In the genomic region with DNA sequence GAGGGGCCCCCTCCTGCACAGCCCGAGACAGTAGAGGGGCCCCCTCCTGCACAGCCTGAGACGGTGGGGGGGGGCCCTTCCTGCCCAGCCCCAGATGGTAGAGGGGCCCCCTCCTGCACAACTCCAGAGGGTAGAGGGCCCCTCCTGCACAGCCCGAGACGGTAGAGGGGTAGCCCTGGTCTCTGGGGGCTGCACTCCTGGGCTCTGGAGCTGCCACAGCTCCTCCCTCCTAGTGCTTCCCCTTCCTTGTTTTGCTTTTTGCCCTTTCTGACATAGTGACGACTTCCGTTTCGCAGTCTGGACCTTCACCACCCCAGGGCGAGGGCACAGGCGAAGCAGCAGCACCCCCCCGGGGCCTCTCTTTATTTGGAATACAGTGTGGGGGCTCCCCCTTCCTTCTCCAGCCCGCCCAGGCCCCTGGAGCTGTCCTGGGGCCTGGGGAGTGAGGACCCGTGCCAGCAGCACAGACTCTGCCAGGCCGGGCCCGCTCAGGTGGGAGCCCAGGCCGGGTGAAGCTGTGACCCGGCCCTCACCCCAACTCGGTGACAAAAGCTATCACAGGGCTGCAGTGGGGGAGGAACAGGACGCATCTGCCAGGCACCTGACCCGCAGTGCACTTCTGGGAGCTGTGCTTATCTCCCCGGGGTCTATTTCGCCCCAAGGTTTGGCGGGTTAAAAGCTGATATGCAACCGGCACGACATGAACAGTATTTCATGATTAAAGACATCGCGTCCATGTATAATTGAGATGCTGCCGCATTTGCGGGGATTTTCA, we compare ENCODE assay signal across 1 cellular context.
A peak's percentile ranks its signal among the peaks of the same experiment; 100 is the strongest.
TF ChIP-seq lines count a peak whose summit lies in the region.

No MANE protein-coding gene starts in this region.

TF ChIP-seq in K562, 482 proteins besides CTCF, POLR2A, EP300 and RAD21 (continued from another document and continues in another):
- no peak for TF ChIP-seq GTF2F1 (IDR thresholded peaks at IDR 0.05; ENCODE audit: low read depth, low read length)
- peak; percentile 58; the same call in 1 of the 2 replicates for TF ChIP-seq TOE1 (IDR thresholded peaks at IDR 0.05; ENCODE audit: borderline replicate concordance)
- no peak for TF ChIP-seq TOE1 (CRISPR knock-in tag; IDR thresholded peaks at IDR 0.05; ENCODE audit: borderline replicate concordance, low read depth)
- peak; percentile 59; the same call in 1 of the 2 replicates for TF ChIP-seq CREB1 (IDR thresholded peaks at IDR 0.05)
- no peak; the same call in 1 of the 2 replicates for TF ChIP-seq CREB1 (CRISPR knock-in tag; IDR thresholded peaks at IDR 0.05)
- no peak for TF ChIP-seq ZFP36 (IDR thresholded peaks at IDR 0.05; ENCODE audit: low read depth, low read length, partially characterized antibody)
- TF ChIP-seq ETV5 (CRISPR knock-in tag; IDR thresholded peaks at IDR 0.05; ENCODE audit: low read depth) = no peak
- TF ChIP-seq, protein P1, sequence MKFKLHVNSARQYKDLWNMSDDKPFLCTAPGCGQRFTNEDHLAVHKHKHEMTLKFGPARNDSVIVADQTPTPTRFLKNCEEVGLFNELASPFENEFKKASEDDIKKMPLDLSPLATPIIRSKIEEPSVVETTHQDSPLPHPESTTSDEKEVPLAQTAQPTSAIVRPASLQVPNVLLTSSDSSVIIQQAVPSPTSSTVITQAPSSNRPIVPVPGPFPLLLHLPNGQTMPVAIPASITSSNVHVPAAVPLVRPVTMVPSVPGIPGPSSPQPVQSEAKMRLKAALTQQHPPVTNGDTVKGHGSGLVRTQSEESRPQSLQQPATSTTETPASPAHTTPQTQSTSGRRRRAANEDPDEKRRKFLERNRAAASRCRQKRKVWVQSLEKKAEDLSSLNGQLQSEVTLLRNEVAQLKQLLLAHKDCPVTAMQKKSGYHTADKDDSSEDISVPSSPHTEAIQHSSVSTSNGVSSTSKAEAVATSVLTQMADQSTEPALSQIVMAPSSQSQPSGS (CRISPR knock-in tag; IDR thresholded peaks at IDR 0.05) = no peak
- peak; percentile 31 for TF ChIP-seq RBBP5 (IDR thresholded peaks at IDR 0.05; ENCODE audit: borderline replicate concordance, insufficient read depth, low read length, poor library complexity, severe bottlenecking)
- TF ChIP-seq MAZ (CRISPR knock-in tag; conservative IDR thresholded peaks at IDR 0.05 in 1 of 2, IDR thresholded peaks at IDR 0.05 in 1 of 2) = peak; percentile 17 to 56; a peak in 3 of 4 replicates
- 0 out of 2 replicates have a peak, but pooled peaks have one; percentile 37 for TF ChIP-seq ZBTB17 (CRISPR knock-in tag; IDR thresholded peaks at IDR 0.05)
- peak; percentile 10; the same call in 1 of the 2 replicates for TF ChIP-seq HNRNPL (IDR thresholded peaks at IDR 0.05; ENCODE audit: low read depth, low read length)
- peak; percentile 61; the same call in 1 of the 2 replicates for TF ChIP-seq ZNF143 (CRISPR knock-in tag; IDR thresholded peaks at IDR 0.05)
- TF ChIP-seq RFX1 (IDR thresholded peaks at IDR 0.05) = no peak
- TF ChIP-seq MXI1 (IDR thresholded peaks at IDR 0.05; ENCODE audit: low read depth, low read length) = no peak
- TF ChIP-seq, protein P2, sequence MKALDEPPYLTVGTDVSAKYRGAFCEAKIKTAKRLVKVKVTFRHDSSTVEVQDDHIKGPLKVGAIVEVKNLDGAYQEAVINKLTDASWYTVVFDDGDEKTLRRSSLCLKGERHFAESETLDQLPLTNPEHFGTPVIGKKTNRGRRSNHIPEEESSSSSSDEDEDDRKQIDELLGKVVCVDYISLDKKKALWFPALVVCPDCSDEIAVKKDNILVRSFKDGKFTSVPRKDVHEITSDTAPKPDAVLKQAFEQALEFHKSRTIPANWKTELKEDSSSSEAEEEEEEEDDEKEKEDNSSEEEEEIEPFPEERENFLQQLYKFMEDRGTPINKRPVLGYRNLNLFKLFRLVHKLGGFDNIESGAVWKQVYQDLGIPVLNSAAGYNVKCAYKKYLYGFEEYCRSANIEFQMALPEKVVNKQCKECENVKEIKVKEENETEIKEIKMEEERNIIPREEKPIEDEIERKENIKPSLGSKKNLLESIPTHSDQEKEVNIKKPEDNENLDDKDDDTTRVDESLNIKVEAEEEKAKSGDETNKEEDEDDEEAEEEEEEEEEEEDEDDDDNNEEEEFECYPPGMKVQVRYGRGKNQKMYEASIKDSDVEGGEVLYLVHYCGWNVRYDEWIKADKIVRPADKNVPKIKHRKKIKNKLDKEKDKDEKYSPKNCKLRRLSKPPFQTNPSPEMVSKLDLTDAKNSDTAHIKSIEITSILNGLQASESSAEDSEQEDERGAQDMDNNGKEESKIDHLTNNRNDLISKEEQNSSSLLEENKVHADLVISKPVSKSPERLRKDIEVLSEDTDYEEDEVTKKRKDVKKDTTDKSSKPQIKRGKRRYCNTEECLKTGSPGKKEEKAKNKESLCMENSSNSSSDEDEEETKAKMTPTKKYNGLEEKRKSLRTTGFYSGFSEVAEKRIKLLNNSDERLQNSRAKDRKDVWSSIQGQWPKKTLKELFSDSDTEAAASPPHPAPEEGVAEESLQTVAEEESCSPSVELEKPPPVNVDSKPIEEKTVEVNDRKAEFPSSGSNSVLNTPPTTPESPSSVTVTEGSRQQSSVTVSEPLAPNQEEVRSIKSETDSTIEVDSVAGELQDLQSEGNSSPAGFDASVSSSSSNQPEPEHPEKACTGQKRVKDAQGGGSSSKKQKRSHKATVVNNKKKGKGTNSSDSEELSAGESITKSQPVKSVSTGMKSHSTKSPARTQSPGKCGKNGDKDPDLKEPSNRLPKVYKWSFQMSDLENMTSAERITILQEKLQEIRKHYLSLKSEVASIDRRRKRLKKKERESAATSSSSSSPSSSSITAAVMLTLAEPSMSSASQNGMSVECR (CRISPR knock-in tag; IDR thresholded peaks at IDR 0.05) = peak; percentile 57; the same call in 1 of the 2 replicates
- peak; percentile 60 for TF ChIP-seq SAP30 (IDR thresholded peaks at IDR 0.05; ENCODE audit: borderline replicate concordance, insufficient read depth, low read depth, low read length, poor library complexity, severe bottlenecking)
- TF ChIP-seq ZNF561 (CRISPR knock-in tag; conservative IDR thresholded peaks at IDR 0.05) = no peak
- TF ChIP-seq ZNF311 (CRISPR knock-in tag; IDR thresholded peaks at IDR 0.05) = no peak
- no peak for TF ChIP-seq ZNF24 (IDR thresholded peaks at IDR 0.05)
- no peak for TF ChIP-seq MEF2A (IDR thresholded peaks at IDR 0.05; ENCODE audit: control insufficient read depth, low read depth, low read length)
- TF ChIP-seq ZNF140 (CRISPR knock-in tag; IDR thresholded peaks at IDR 0.05) = no peak
- no peak; the same call in 1 of the 2 replicates for TF ChIP-seq ZNF583 (CRISPR knock-in tag; IDR thresholded peaks at IDR 0.05)
- peak; percentile 60; the same call in 1 of the 2 replicates for TF ChIP-seq SPI1 (IDR thresholded peaks at IDR 0.05; ENCODE audit: borderline replicate concordance, low read depth, low read length)
- no peak for TF ChIP-seq DACH1 (IDR thresholded peaks at IDR 0.05; ENCODE audit: partially characterized antibody)
- TF ChIP-seq CBX2 (IDR thresholded peaks at IDR 0.05; ENCODE audit: insufficient read depth, low read length, poor library complexity, severe bottlenecking) = no peak
- TF ChIP-seq MCM3 (IDR thresholded peaks at IDR 0.05) = no peak
- no peak for TF ChIP-seq NFIX (CRISPR knock-in tag; IDR thresholded peaks at IDR 0.05; ENCODE audit: low read depth)
- TF ChIP-seq ZNF124 (CRISPR knock-in tag; IDR thresholded peaks at IDR 0.05) = no peak
- no peak for TF ChIP-seq PCBP2 (IDR thresholded peaks at IDR 0.05; ENCODE audit: low read depth, low read length, poor library complexity, severe bottlenecking)
- TF ChIP-seq ZNF347 (CRISPR knock-in tag; IDR thresholded peaks at IDR 0.05; ENCODE audit: low read depth) = 0 out of 2 replicates have a peak, but pooled peaks have one; percentile 18
- no peak for TF ChIP-seq TCFL5 (CRISPR knock-in tag; conservative IDR thresholded peaks at IDR 0.05)
- peak; percentile 73 for TF ChIP-seq RBFOX2 (IDR thresholded peaks at IDR 0.05; ENCODE audit: low read depth, low read length)
- no peak for TF ChIP-seq SRSF7 (optimal IDR thresholded peaks at IDR 0.05; ENCODE audit: low read depth, low read length)
- peak; percentile 42; the same call in 1 of the 2 replicates for TF ChIP-seq HCFC1 (IDR thresholded peaks at IDR 0.05; ENCODE audit: low read depth, low read length)
- TF ChIP-seq, protein P3, sequence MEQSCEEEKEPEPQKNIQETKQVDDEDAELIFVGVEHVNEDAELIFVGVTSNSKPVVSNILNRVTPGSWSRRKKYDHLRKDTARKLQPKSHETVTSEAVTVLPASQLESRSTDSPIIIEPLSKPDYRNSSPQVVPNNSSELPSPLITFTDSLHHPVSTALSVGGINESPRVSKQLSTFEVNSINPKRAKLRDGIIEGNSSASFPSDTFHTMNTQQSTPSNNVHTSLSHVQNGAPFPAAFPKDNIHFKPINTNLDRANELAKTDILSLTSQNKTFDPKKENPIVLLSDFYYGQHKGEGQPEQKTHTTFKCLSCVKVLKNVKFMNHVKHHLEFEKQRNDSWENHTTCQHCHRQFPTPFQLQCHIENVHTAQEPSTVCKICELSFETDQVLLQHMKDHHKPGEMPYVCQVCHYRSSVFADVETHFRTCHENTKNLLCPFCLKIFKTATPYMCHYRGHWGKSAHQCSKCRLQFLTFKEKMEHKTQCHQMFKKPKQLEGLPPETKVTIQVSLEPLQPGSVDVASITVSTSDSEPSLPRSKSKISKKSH (CRISPR knock-in tag; IDR thresholded peaks at IDR 0.05) = no peak
- no peak for TF ChIP-seq ZNF316 (IDR thresholded peaks at IDR 0.05)
- TF ChIP-seq BHLHE40 (IDR thresholded peaks at IDR 0.05; ENCODE audit: low read length) = peak; percentile 98
- TF ChIP-seq SRF (CRISPR knock-in tag; IDR thresholded peaks at IDR 0.05) = no peak
- no peak for TF ChIP-seq MED1 (CRISPR knock-in tag; IDR thresholded peaks at IDR 0.05; ENCODE audit: borderline replicate concordance)
- TF ChIP-seq ZEB2 (IDR thresholded peaks at IDR 0.05) = peak; percentile 71; the same call in 1 of the 2 replicates
- TF ChIP-seq NR4A1 (CRISPR knock-in tag; IDR thresholded peaks at IDR 0.05) = peak; percentile 46; the same call in 1 of the 2 replicates
- TF ChIP-seq NR4A1 (tag; IDR thresholded peaks at IDR 0.05) = no peak
- peak; percentile 63 for TF ChIP-seq MEIS2 (IDR thresholded peaks at IDR 0.05; ENCODE audit: partially characterized antibody)
- no peak for TF ChIP-seq ZKSCAN3 (CRISPR knock-in tag; IDR thresholded peaks at IDR 0.05)
- no peak for TF ChIP-seq KDM2B (CRISPR knock-in tag; IDR thresholded peaks at IDR 0.05)
- TF ChIP-seq CBFA2T3 (IDR thresholded peaks at IDR 0.05) = peak; percentile 97
- no peak for TF ChIP-seq SRSF3 (IDR thresholded peaks at IDR 0.05; ENCODE audit: insufficient read depth, low read length)
- TF ChIP-seq, protein P4, sequence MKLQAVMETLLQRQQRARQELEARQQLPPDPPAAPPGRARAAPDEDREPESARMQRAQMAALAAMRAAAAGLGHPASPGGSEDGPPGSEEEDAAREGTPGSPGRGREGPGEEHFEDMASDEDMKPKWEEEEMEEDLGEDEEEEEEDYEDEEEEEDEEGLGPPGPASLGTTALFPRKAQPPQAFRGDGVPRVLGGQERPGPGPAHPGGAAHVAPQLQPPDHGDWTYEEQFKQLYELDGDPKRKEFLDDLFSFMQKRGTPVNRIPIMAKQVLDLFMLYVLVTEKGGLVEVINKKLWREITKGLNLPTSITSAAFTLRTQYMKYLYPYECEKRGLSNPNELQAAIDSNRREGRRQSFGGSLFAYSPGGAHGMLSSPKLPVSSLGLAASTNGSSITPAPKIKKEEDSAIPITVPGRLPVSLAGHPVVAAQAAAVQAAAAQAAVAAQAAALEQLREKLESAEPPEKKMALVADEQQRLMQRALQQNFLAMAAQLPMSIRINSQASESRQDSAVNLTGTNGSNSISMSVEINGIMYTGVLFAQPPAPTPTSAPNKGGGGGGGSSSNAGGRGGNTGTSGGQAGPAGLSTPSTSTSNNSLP (IDR thresholded peaks at IDR 0.05; ENCODE audit: borderline replicate concordance, low read depth, low read length) = peak; percentile 35; the same call in 1 of the 2 replicates
- TF ChIP-seq TARDBP (IDR thresholded peaks at IDR 0.05) = no peak
- TF ChIP-seq, protein P5, sequence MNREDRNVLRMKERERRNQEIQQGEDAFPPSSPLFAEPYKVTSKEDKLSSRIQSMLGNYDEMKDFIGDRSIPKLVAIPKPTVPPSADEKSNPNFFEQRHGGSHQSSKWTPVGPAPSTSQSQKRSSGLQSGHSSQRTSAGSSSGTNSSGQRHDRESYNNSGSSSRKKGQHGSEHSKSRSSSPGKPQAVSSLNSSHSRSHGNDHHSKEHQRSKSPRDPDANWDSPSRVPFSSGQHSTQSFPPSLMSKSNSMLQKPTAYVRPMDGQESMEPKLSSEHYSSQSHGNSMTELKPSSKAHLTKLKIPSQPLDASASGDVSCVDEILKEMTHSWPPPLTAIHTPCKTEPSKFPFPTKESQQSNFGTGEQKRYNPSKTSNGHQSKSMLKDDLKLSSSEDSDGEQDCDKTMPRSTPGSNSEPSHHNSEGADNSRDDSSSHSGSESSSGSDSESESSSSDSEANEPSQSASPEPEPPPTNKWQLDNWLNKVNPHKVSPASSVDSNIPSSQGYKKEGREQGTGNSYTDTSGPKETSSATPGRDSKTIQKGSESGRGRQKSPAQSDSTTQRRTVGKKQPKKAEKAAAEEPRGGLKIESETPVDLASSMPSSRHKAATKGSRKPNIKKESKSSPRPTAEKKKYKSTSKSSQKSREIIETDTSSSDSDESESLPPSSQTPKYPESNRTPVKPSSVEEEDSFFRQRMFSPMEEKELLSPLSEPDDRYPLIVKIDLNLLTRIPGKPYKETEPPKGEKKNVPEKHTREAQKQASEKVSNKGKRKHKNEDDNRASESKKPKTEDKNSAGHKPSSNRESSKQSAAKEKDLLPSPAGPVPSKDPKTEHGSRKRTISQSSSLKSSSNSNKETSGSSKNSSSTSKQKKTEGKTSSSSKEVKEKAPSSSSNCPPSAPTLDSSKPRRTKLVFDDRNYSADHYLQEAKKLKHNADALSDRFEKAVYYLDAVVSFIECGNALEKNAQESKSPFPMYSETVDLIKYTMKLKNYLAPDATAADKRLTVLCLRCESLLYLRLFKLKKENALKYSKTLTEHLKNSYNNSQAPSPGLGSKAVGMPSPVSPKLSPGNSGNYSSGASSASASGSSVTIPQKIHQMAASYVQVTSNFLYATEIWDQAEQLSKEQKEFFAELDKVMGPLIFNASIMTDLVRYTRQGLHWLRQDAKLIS (CRISPR knock-in tag; IDR thresholded peaks at IDR 0.05) = no peak
- TF ChIP-seq MAFG (tag; conservative IDR thresholded peaks at IDR 0.05) = no peak
- no peak for TF ChIP-seq STAT5B (CRISPR knock-in tag; IDR thresholded peaks at IDR 0.05)
- TF ChIP-seq NR3C1 (CRISPR knock-in tag; IDR thresholded peaks at IDR 0.05) = no peak
- no peak for TF ChIP-seq ZNF644 (tag; IDR thresholded peaks at IDR 0.05; ENCODE audit: low read depth)
- 0 out of 4 replicates have a peak, but pooled peaks of 1 of the 2 experiments have one; percentile 3 for TF ChIP-seq FOXA3 (CRISPR knock-in tag; conservative IDR thresholded peaks at IDR 0.05 in 1 of 2, IDR thresholded peaks at IDR 0.05 in 1 of 2)
- TF ChIP-seq, protein P6, sequence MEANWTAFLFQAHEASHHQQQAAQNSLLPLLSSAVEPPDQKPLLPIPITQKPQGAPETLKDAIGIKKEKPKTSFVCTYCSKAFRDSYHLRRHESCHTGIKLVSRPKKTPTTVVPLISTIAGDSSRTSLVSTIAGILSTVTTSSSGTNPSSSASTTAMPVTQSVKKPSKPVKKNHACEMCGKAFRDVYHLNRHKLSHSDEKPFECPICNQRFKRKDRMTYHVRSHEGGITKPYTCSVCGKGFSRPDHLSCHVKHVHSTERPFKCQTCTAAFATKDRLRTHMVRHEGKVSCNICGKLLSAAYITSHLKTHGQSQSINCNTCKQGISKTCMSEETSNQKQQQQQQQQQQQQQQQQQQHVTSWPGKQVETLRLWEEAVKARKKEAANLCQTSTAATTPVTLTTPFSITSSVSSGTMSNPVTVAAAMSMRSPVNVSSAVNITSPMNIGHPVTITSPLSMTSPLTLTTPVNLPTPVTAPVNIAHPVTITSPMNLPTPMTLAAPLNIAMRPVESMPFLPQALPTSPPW (CRISPR knock-in tag; IDR thresholded peaks at IDR 0.05) = peak; percentile 71
- TF ChIP-seq ELF2 (CRISPR knock-in tag; IDR thresholded peaks at IDR 0.05) = no peak
